ENCODE assay signal across 18 cellular contexts in the genomic region with DNA sequence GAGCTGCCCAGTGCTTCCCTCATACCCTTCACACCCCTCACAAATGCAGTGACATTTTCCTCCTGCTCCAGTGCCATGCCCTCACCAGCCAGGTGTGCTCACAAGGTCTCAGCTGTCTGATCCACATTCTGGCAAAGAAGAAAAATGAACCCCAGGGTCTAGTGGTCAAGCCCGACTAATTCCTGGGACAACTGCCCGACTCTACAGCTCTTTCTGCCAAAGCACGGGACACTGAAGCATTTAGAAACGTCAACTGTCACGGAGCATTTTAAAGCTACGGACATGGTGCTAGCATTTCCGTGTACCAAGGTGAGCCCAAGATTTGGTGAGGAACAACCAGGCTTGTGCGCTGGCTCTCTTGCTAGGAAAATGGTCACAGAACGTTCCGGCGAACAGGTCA.
"Had no signal": no experiment of that assay in that cellular context is flagged by ENCODE, and none has a peak within 500 bp of the region (broad histone marks: within the 10 kb centered on the region; RNA-seq: fewer than 3 reads in every experiment).

No MANE protein-coding gene starts in this region.

- H3K27ac Mint-ChIP-seq: activated T-cell treated with anti-CD3 and anti-CD28 coated beads, Interleukin-2, amount 50 U/mL, for 72 hours; natural killer cell treated with Interleukin-12 subunit alpha and Interleukin-12 subunit beta and Interleukin-15 and Interleukin-18, amount 100 ng/mL, for 72 hours; stimulated activated naive B cell treated with anti-CD40 and anti-IgM and Interleukin-4, amounts not matched to agents 10 μg/mL and 1 μg/mL and 100 μg/mL, for 72 hours had no signal

- H3K4me3 ChIP-seq: ascending aorta, lung, skin epidermis, thoracic aorta had no signal

- H3K36me3 Mint-ChIP-seq: natural killer cell treated with Interleukin-12 subunit alpha and Interleukin-12 subunit beta and Interleukin-15 and Interleukin-18, amount 100 ng/mL, for 72 hours; stimulated activated naive B cell treated with anti-CD40 and anti-IgM and Interleukin-4, amounts not matched to agents 10 μg/mL and 1 μg/mL and 100 μg/mL, for 72 hours had no signal

- H3K27ac ChIP-seq: ascending aorta, skin epidermis, thoracic aorta, VCaP had no signal

- H3K4me1 ChIP-seq: ascending aorta had no signal

- FAIRE-seq: frontal cortex had no signal

- H3K36me3 ChIP-seq: ascending aorta, thoracic aorta had no signal

- ATAC-seq: activated T-cell treated with anti-CD3 and anti-CD28 coated beads, Interleukin-2, amount 50 U/mL, for 72 hours; natural killer cell treated with Interleukin-12 subunit alpha and Interleukin-12 subunit beta and Interleukin-15 and Interleukin-18, amount 100 ng/mL, for 72 hours; stimulated activated naive B cell treated with anti-CD40 and anti-IgM and Interleukin-4, amounts not matched to agents 10 μg/mL and 1 μg/mL and 100 μg/mL, for 72 hours had no signal

- H3K27me3 ChIP-seq: ascending aorta had no signal

- H3K9me3 Mint-ChIP-seq: activated T-cell treated with anti-CD3 and anti-CD28 coated beads, Interleukin-2, amount 50 U/mL, for 72 hours; natural killer cell treated with Interleukin-12 subunit alpha and Interleukin-12 subunit beta and Interleukin-15 and Interleukin-18, amount 100 ng/mL, for 72 hours; stimulated activated naive B cell treated with anti-CD40 and anti-IgM and Interleukin-4, amounts not matched to agents 10 μg/mL and 1 μg/mL and 100 μg/mL, for 72 hours had no signal

- DNase-seq: activated CD4-positive, alpha-beta T cell treated with anti-CD3 and anti-CD28 coated beads, Interleukin-2, amount 50 U/mL, for 1 hour; activated CD4-positive, CD25-positive, alpha-beta regulatory T cell treated with anti-CD3 and anti-CD28 coated beads, Interleukin-2, amount 50 U/mL, for 72 hours; activated CD8-positive, alpha-beta memory T cell treated with anti-CD3 and anti-CD28 coated beads for 24 hours; activated CD8-positive, alpha-beta memory T cell treated with anti-CD3 and anti-CD28 coated beads, Interleukin-2, amount 50 U/mL, for 48 hours; activated effector memory CD4-positive, alpha-beta T cell treated with anti-CD3 and anti-CD28 coated beads, Interleukin-2, amount 50 U/mL, for 16 hours; activated naive CD4-positive, alpha-beta T cell treated with anti-CD3 and anti-CD28 coated beads, Interleukin-2, amount 50 U/mL, for 16 hours; activated T-cell treated with anti-CD3 and anti-CD28 coated beads, Interleukin-2, amount 50 U/mL, for 72 hours; cerebellar nuclear complex; effector CD4-positive, alpha-beta T cell; stimulated activated naive B cell treated with anti-CD40 and anti-IgM and Interleukin-4, amounts not matched to agents 10 μg/mL and 1 μg/mL and 100 μg/mL, for 72 hours; T-helper 2 cell had no signal

- H3K9me3 ChIP-seq: ascending aorta, thoracic aorta had no signal

- H3K4me1 Mint-ChIP-seq: stimulated activated naive B cell treated with anti-CD40 and anti-IgM and Interleukin-4, amounts not matched to agents 10 μg/mL and 1 μg/mL and 100 μg/mL, for 72 hours had no signal

- H3K4me3 Mint-ChIP-seq: activated T-cell treated with anti-CD3 and anti-CD28 coated beads, Interleukin-2, amount 50 U/mL, for 72 hours; natural killer cell treated with Interleukin-12 subunit alpha and Interleukin-12 subunit beta and Interleukin-15 and Interleukin-18, amount 100 ng/mL, for 72 hours; stimulated activated naive B cell treated with anti-CD40 and anti-IgM and Interleukin-4, amounts not matched to agents 10 μg/mL and 1 μg/mL and 100 μg/mL, for 72 hours had no signal
